Comparison of ENCODE assay signal across 8 cellular contexts in genomic region chr19:43463381-43464088, GRCh38. TPM values are rescaled to one million over a fixed set of nuclear protein-coding genes. Genes with fewer than 3 reads are reported as not detected.
DNase-seq lines count a peak whose midpoint lies in the region; ATAC-seq and TF ChIP-seq lines count a peak whose summit lies in the region.

No MANE protein-coding gene starts in this region.

- ATAC-seq in GM21737 (IDR thresholded peaks at IDR 0.05; ENCODE audit: unreplicated experiment), result peak; percentile 76

- H3K36me3 ChIP-seq in neural cell (ENCODE audit: insufficient read depth, low read length), result no peaks in the 10 kb centered on the region

- no peaks in the 10 kb centered on the region for H3K36me3 Mint-ChIP-seq in stimulated activated naive CD8-positive, alpha-beta T cell treated with anti-CD3 and anti-CD28 coated beads, Interleukin-15, Interleukin-2, amounts not matched to agents 100 ng/mL and 50 ng/mL, for 24 hours (ENCODE audit: low read depth)

- no peaks in the 10 kb centered on the region for H3F3A ChIP-seq in neural cell (ENCODE audit: insufficient read depth, low read length, poor library complexity, severe bottlenecking)

- no peaks in the 10 kb centered on the region for H3K9me3 ChIP-seq in neural cell (ENCODE audit: low read length)

- no peak overlapping the region for H3K4me2 ChIP-seq in neural cell (ENCODE audit: low read length)

- TF ChIP-seq RAD21 in neural cell (conservative IDR thresholded peaks at IDR 0.05), result no peak

- H3K27me3 Mint-ChIP-seq in stimulated activated naive CD8-positive, alpha-beta T cell treated with anti-CD3 and anti-CD28 coated beads, Interleukin-15, Interleukin-2, amounts not matched to agents 100 ng/mL and 50 ng/mL, for 24 hours, result no peaks in the 10 kb centered on the region

- peak overlapping the region; percentile 89 for H3K4me3 Mint-ChIP-seq in stimulated activated naive CD8-positive, alpha-beta T cell treated with anti-CD3 and anti-CD28 coated beads, Interleukin-15, Interleukin-2, amounts not matched to agents 100 ng/mL and 50 ng/mL, for 24 hours

- H3K9me2 ChIP-seq in neural cell (ENCODE audit: insufficient read depth, low read length), result no peaks in the 10 kb centered on the region

- peak overlapping the region; percentile 52 for H3K9ac ChIP-seq in neural cell (ENCODE audit: low read length)

- peak overlapping the region; percentile 77 to 83 for H3K4me3 ChIP-seq in foreskin fibroblast (ENCODE audit: low read depth in 1 of 2, low read length in 2 of 2)
- peak overlapping the region; percentile 74 for H3K4me3 ChIP-seq in neural cell (ENCODE audit: low read length)

- H3K9me3 Mint-ChIP-seq in stimulated activated naive CD8-positive, alpha-beta T cell treated with anti-CD3 and anti-CD28 coated beads, Interleukin-15, Interleukin-2, amounts not matched to agents 100 ng/mL and 50 ng/mL, for 24 hours, result no peaks in the 10 kb centered on the region

- H3K27ac Mint-ChIP-seq in stimulated activated naive CD8-positive, alpha-beta T cell treated with anti-CD3 and anti-CD28 coated beads, Interleukin-15, Interleukin-2, amounts not matched to agents 100 ng/mL and 50 ng/mL, for 24 hours, result peak overlapping the region; percentile 89

- H3K79me2 ChIP-seq in neural cell (replicated peaks; ENCODE audit: insufficient read depth, low read length), result no peaks in the 10 kb centered on the region

- H3K4me1 Mint-ChIP-seq in stimulated activated naive CD8-positive, alpha-beta T cell treated with anti-CD3 and anti-CD28 coated beads, Interleukin-15, Interleukin-2, amounts not matched to agents 100 ng/mL and 50 ng/mL, for 24 hours (ENCODE audit: low read depth), result peaks cover 60% of the 10 kb centered on the region

- no peaks in the 10 kb centered on the region for H3K27me3 ChIP-seq in neural cell (ENCODE audit: insufficient read depth, low read depth, low read length)

- no peak for TF ChIP-seq CTCF in foreskin fibroblast (IDR thresholded peaks at IDR 0.05; ENCODE audit: low read depth, low read length)
- TF ChIP-seq CTCF in neural cell (IDR thresholded peaks at IDR 0.05; ENCODE audit: poor library complexity, severe bottlenecking), result no peak

- H4K20me1 ChIP-seq in neural cell (ENCODE audit: insufficient read depth), result no peaks in the 10 kb centered on the region

- peak overlapping the region; percentile 4 for H2AFZ ChIP-seq in neural cell (ENCODE audit: low read depth, low read length)

- no peak for TF ChIP-seq EP300 in neural cell (conservative IDR thresholded peaks at IDR 0.05; ENCODE audit: poor library complexity, severe bottlenecking)

- no peak overlapping the region for H3K27ac ChIP-seq in neural cell (ENCODE audit: low read length)

- peak; percentile 90 for DNase-seq in DMS79 treated with DMSO at 0.1 percent for 48 hours (lab: John Stamatoyannopoulos, UW)
- peak; percentile 56 for DNase-seq in KG1 (lab: John Stamatoyannopoulos, UW)
- DNase-seq in SHP77 treated with DMSO at 0.1 percent for 48 hours (lab: John Stamatoyannopoulos, UW), result peak; percentile 88
- peak; percentile 97 for DNase-seq in activated gamma-delta T cell (lab: John Stamatoyannopoulos, UW)
- peak; percentile 89 to 95 for DNase-seq in foreskin fibroblast

TF ChIP-seq in neural cell, 6 proteins besides CTCF, POLR2A, EP300 and RAD21:
- TF ChIP-seq EZH2 (IDR thresholded peaks at IDR 0.05; ENCODE audit: borderline replicate concordance, insufficient read depth, low read length, poor library complexity, severe bottlenecking), result no peak
- TF ChIP-seq, protein P1, sequence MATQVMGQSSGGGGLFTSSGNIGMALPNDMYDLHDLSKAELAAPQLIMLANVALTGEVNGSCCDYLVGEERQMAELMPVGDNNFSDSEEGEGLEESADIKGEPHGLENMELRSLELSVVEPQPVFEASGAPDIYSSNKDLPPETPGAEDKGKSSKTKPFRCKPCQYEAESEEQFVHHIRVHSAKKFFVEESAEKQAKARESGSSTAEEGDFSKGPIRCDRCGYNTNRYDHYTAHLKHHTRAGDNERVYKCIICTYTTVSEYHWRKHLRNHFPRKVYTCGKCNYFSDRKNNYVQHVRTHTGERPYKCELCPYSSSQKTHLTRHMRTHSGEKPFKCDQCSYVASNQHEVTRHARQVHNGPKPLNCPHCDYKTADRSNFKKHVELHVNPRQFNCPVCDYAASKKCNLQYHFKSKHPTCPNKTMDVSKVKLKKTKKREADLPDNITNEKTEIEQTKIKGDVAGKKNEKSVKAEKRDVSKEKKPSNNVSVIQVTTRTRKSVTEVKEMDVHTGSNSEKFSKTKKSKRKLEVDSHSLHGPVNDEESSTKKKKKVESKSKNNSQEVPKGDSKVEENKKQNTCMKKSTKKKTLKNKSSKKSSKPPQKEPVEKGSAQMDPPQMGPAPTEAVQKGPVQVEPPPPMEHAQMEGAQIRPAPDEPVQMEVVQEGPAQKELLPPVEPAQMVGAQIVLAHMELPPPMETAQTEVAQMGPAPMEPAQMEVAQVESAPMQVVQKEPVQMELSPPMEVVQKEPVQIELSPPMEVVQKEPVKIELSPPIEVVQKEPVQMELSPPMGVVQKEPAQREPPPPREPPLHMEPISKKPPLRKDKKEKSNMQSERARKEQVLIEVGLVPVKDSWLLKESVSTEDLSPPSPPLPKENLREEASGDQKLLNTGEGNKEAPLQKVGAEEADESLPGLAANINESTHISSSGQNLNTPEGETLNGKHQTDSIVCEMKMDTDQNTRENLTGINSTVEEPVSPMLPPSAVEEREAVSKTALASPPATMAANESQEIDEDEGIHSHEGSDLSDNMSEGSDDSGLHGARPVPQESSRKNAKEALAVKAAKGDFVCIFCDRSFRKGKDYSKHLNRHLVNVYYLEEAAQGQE (IDR thresholded peaks at IDR 0.05; ENCODE audit: borderline replicate concordance), result no peak
- peak; percentile 6 for TF ChIP-seq POLR2AphosphoS5 (IDR thresholded peaks at IDR 0.05)
- no peak for TF ChIP-seq SMC3 (conservative IDR thresholded peaks at IDR 0.05; ENCODE audit: poor library complexity)
- peak; percentile 43 for TF ChIP-seq MXI1 (conservative IDR thresholded peaks at IDR 0.05; ENCODE audit: poor library complexity, severe bottlenecking)
TF ChIP-seq in neural cell: peak in this region for 2.

RNA-seq across cellular contexts. Expression of gene LYPD3, which starts 1.9 kb away (rescaled TPM):
- polyA plus RNA-seq in neural cell, result not detected in 2 replicates
- polyA minus RNA-seq in neural cell, result not detected in 2 replicates

RNA-seq across cellular contexts. Expression of gene PHLDB3, which starts 41.0 kb away (rescaled TPM):
- 5.6 and 8.1 TPM in 2 replicates for polyA plus RNA-seq in neural cell
- 3.0 and 4.1 TPM in 2 replicates for polyA minus RNA-seq in neural cell

RNA-seq across cellular contexts. Expression of gene TEX101, which starts 48.8 kb away (rescaled TPM):
- not detected in 2 replicates for polyA plus RNA-seq in neural cell
- not detected in 2 replicates for polyA minus RNA-seq in neural cell
